In the genomic region with DNA sequence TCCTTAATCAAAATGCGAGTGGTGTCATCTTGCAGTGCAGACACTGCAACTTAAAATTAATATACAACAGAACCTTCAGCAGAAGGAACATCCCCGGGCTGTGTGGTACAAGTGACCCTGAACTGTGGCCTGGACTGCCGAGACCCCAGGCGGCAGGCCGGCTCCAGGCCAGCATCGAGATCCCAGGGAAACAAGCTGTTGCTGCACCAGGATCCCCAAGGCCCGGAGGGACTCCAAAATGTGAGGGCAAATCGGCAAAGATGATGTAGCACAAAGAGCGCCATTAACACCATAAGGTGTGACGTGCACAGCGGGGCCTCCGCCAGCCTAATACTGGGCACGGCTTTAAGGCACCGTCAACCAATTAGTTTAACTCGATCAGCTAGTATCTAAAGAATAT, we compare ENCODE assay signal across 31 cellular contexts.
"Had no signal": no experiment of that assay in that cellular context is flagged by ENCODE, and none has a peak within 500 bp of the region (broad histone marks: within the 10 kb centered on the region; RNA-seq: fewer than 3 reads in every experiment).

No MANE protein-coding gene starts in this region.

- FAIRE-seq: endometrium, endothelial cell of umbilical vein had no signal

- H3K4me1 Mint-ChIP-seq: activated CD4-positive, alpha-beta T cell treated with anti-CD3 and anti-CD28 coated beads for 36 hours; activated CD4-positive, alpha-beta T cell treated with anti-CD3 and anti-CD28 coated beads, Interleukin-2, amount 10 ng/mL, durations not matched to agents 24 days and 14 days; activated CD8-positive, alpha-beta memory T cell treated with anti-CD3 and anti-CD28 coated beads, Interleukin-2, amount 10 ng/mL, durations not matched to agents 7 days and 5 days; activated naive CD4-positive, alpha-beta T cell treated with anti-CD3 and anti-CD28 coated beads, Interleukin-2, amount 10 ng/mL, durations not matched to agents 7 days and 5 days; activated naive CD8-positive, alpha-beta T cell treated with anti-CD3 and anti-CD28 coated beads, Interleukin-2, amount 10 ng/mL, durations not matched to agents 7 days and 5 days had no signal

- H3K9me3 Mint-ChIP-seq: activated CD4-positive, alpha-beta memory T cell treated with anti-CD3 and anti-CD28 coated beads for 36 hours; activated CD4-positive, alpha-beta T cell treated with anti-CD3 and anti-CD28 coated beads, Interleukin-2, amount 10 ng/mL, durations not matched to agents 24 days and 14 days; activated naive CD4-positive, alpha-beta T cell treated with anti-CD3 and anti-CD28 coated beads, Interleukin-2, amount 10 ng/mL, durations not matched to agents 7 days and 5 days; activated naive CD4-positive, alpha-beta T cell treated with anti-CD3 and anti-CD28 coated beads, Interleukin-2, amount 50 U/mL, for 72 hours; activated naive CD8-positive, alpha-beta T cell treated with anti-CD3 and anti-CD28 coated beads, Interleukin-2, amount 10 ng/mL, durations not matched to agents 7 days and 5 days; activated T-helper 1 cell treated with anti-CD3 and anti-CD28 coated beads, Interleukin-12 subunit alpha, Interleukin-12 subunit beta, Interleukin-2, Interleukin-4 antibody, amounts not matched to agents 30 ng/mL and 10 ng/mL and 1 ng/mL, durations not matched to agents 14 hours and 24 hours and 36 hours; activated T-helper 2 cell treated with anti-CD3 and anti-CD28 coated beads, Interferon-gamma antibody, Interleukin-2, Interleukin-4, amounts not matched to agents 10 μg/mL and 5 μg/mL and 100 μg/mL, durations not matched to agents 14 hours and 24 hours and 36 hours had no signal

- H3K9me3 ChIP-seq: ascending aorta, breast epithelium, colonic mucosa, esophagus squamous epithelium, gastroesophageal sphincter had no signal

- H3K4me1 ChIP-seq: ascending aorta, breast epithelium, colonic mucosa, gastroesophageal sphincter had no signal

- H3K27ac ChIP-seq: ascending aorta, breast epithelium, cardiac muscle cell, colonic mucosa, epithelial cell of prostate, esophagus squamous epithelium had no signal

- H3K4me3 ChIP-seq: ascending aorta, breast epithelium, cardiac muscle cell, colonic mucosa, esophagus squamous epithelium, gastroesophageal sphincter had no signal

- H3K36me3 Mint-ChIP-seq: activated CD4-positive, alpha-beta memory T cell treated with anti-CD3 and anti-CD28 coated beads for 36 hours; activated CD8-positive, alpha-beta memory T cell treated with anti-CD3 and anti-CD28 coated beads, Interleukin-2, amount 10 ng/mL, durations not matched to agents 7 days and 5 days; activated naive CD4-positive, alpha-beta T cell treated with anti-CD3 and anti-CD28 coated beads, Interleukin-2, amount 10 ng/mL, durations not matched to agents 7 days and 5 days; activated naive CD4-positive, alpha-beta T cell treated with anti-CD3 and anti-CD28 coated beads, Interleukin-2, amount 50 U/mL, for 72 hours; activated naive CD8-positive, alpha-beta T cell treated with anti-CD3 and anti-CD28 coated beads, Interleukin-2, amount 10 ng/mL, durations not matched to agents 7 days and 5 days had no signal

- ATAC-seq: activated CD4-positive, alpha-beta T cell treated with anti-CD3 and anti-CD28 coated beads for 36 hours; activated CD8-positive, alpha-beta memory T cell treated with anti-CD3 and anti-CD28 coated beads, Interleukin-2, amount 10 ng/mL, durations not matched to agents 7 days and 5 days; activated CD8-positive, alpha-beta T cell treated with anti-CD3 and anti-CD28 coated beads, Interleukin-2, amount 10 ng/mL, durations not matched to agents 7 days and 5 days; activated naive CD4-positive, alpha-beta T cell treated with anti-CD3 and anti-CD28 coated beads, Interleukin-2, amount 50 U/mL, for 72 hours; gastroesophageal sphincter had no signal

- H3K27ac Mint-ChIP-seq: activated CD4-positive, alpha-beta memory T cell treated with anti-CD3 and anti-CD28 coated beads for 36 hours; activated CD4-positive, alpha-beta T cell treated with anti-CD3 and anti-CD28 coated beads for 36 hours; activated CD4-positive, alpha-beta T cell treated with anti-CD3 and anti-CD28 coated beads, Interleukin-2, amount 10 ng/mL, durations not matched to agents 24 days and 14 days; activated CD8-positive, alpha-beta memory T cell treated with anti-CD3 and anti-CD28 coated beads, Interleukin-2, amount 10 ng/mL, durations not matched to agents 7 days and 5 days; activated CD8-positive, alpha-beta T cell treated with anti-CD3 and anti-CD28 coated beads, Interleukin-2, amount 10 ng/mL, durations not matched to agents 7 days and 5 days; activated naive CD4-positive, alpha-beta T cell treated with anti-CD3 and anti-CD28 coated beads, Interleukin-2, amount 10 ng/mL, durations not matched to agents 7 days and 5 days; activated naive CD4-positive, alpha-beta T cell treated with anti-CD3 and anti-CD28 coated beads, Interleukin-2, amount 50 U/mL, for 72 hours; activated naive CD8-positive, alpha-beta T cell treated with anti-CD3 and anti-CD28 coated beads, Interleukin-2, amount 10 ng/mL, durations not matched to agents 7 days and 5 days; activated T-helper 1 cell treated with anti-CD3 and anti-CD28 coated beads, Interleukin-12 subunit alpha, Interleukin-12 subunit beta, Interleukin-2, Interleukin-4 antibody, amounts not matched to agents 30 ng/mL and 10 ng/mL and 1 ng/mL, durations not matched to agents 14 hours and 24 hours and 36 hours; activated T-helper 2 cell treated with anti-CD3 and anti-CD28 coated beads, Interferon-gamma antibody, Interleukin-2, Interleukin-4, amounts not matched to agents 10 μg/mL and 5 μg/mL and 100 μg/mL, durations not matched to agents 14 hours and 24 hours and 36 hours had no signal

- H3K4me3 Mint-ChIP-seq: activated CD4-positive, alpha-beta memory T cell treated with anti-CD3 and anti-CD28 coated beads for 36 hours; activated CD4-positive, alpha-beta T cell treated with anti-CD3 and anti-CD28 coated beads for 36 hours; activated CD4-positive, alpha-beta T cell treated with anti-CD3 and anti-CD28 coated beads, Interleukin-2, amount 10 ng/mL, durations not matched to agents 24 days and 14 days; activated CD8-positive, alpha-beta memory T cell treated with anti-CD3 and anti-CD28 coated beads, Interleukin-2, amount 10 ng/mL, durations not matched to agents 7 days and 5 days; activated CD8-positive, alpha-beta T cell treated with anti-CD3 and anti-CD28 coated beads, Interleukin-2, amount 10 ng/mL, durations not matched to agents 7 days and 5 days; activated naive CD4-positive, alpha-beta T cell treated with anti-CD3 and anti-CD28 coated beads, Interleukin-2, amount 10 ng/mL, durations not matched to agents 7 days and 5 days; activated naive CD8-positive, alpha-beta T cell treated with anti-CD3 and anti-CD28 coated beads, Interleukin-2, amount 10 ng/mL, durations not matched to agents 7 days and 5 days; activated T-helper 1 cell treated with anti-CD3 and anti-CD28 coated beads, Interleukin-12 subunit alpha, Interleukin-12 subunit beta, Interleukin-2, Interleukin-4 antibody, amounts not matched to agents 30 ng/mL and 10 ng/mL and 1 ng/mL, durations not matched to agents 14 hours and 24 hours and 36 hours had no signal

- H3K27me3 ChIP-seq: breast epithelium, cardiac muscle cell, colonic mucosa had no signal

- H3K27me3 Mint-ChIP-seq: activated CD4-positive, alpha-beta T cell treated with anti-CD3 and anti-CD28 coated beads for 36 hours; activated CD4-positive, alpha-beta T cell treated with anti-CD3 and anti-CD28 coated beads, Interleukin-2, amount 10 ng/mL, durations not matched to agents 24 days and 14 days; activated CD8-positive, alpha-beta memory T cell treated with anti-CD3 and anti-CD28 coated beads, Interleukin-2, amount 10 ng/mL, durations not matched to agents 7 days and 5 days; activated naive CD8-positive, alpha-beta T cell treated with anti-CD3 and anti-CD28 coated beads, Interleukin-2, amount 10 ng/mL, durations not matched to agents 7 days and 5 days had no signal

- H3K36me3 ChIP-seq: ascending aorta, breast epithelium, cardiac muscle cell, colonic mucosa, esophagus squamous epithelium, gastroesophageal sphincter had no signal

- DNase-seq: activated CD4-positive, alpha-beta memory T cell treated with anti-CD3 and anti-CD28 coated beads for 36 hours; activated CD4-positive, alpha-beta T cell treated with anti-CD3 and anti-CD28 coated beads for 36 hours; activated CD4-positive, alpha-beta T cell treated with anti-CD3 and anti-CD28 coated beads, Interleukin-2, amount 10 ng/mL, durations not matched to agents 24 days and 14 days; activated CD4-positive, CD25-positive, alpha-beta regulatory T cell; activated CD4-positive, CD25-positive, alpha-beta regulatory T cell treated with anti-CD3 and anti-CD28 coated beads, Interleukin-2, amount 50 U/mL, for 72 hours; activated CD8-positive, alpha-beta memory T cell treated with anti-CD3 and anti-CD28 coated beads, Interleukin-2, amount 10 ng/mL, durations not matched to agents 7 days and 5 days; activated CD8-positive, alpha-beta memory T cell treated with anti-CD3 and anti-CD28 coated beads, Interleukin-2, amount 50 U/mL, for 4 hours; activated CD8-positive, alpha-beta T cell treated with anti-CD3 and anti-CD28 coated beads, Interleukin-2, amount 10 ng/mL, durations not matched to agents 7 days and 5 days; activated effector memory CD4-positive, alpha-beta T cell treated with anti-CD3 and anti-CD28 coated beads, Interleukin-2, amount 50 U/mL, for 16 hours; activated naive CD4-positive, alpha-beta T cell; activated naive CD4-positive, alpha-beta T cell treated with anti-CD3 and anti-CD28 coated beads, Interleukin-2, amount 10 ng/mL, durations not matched to agents 7 days and 5 days; activated naive CD8-positive, alpha-beta T cell treated with anti-CD3 and anti-CD28 coated beads, Interleukin-2, amount 10 ng/mL, durations not matched to agents 7 days and 5 days; activated T-cell treated with anti-CD3 and anti-CD28 coated beads, Interleukin-2, amount 50 U/mL, for 1 hour; activated T-cell treated with anti-CD3 and anti-CD28 coated beads, Interleukin-2, amount 50 U/mL, for 48 hours; central memory CD4-positive, alpha-beta T cell; cerebellar nuclear complex; colonic mucosa; effector CD8-positive, alpha-beta T cell; esophagus squamous epithelium; foreskin melanocyte; T-helper 2 cell had no signal
